Comparison of ENCODE assay signal across 8 cellular contexts in the genomic region with DNA sequence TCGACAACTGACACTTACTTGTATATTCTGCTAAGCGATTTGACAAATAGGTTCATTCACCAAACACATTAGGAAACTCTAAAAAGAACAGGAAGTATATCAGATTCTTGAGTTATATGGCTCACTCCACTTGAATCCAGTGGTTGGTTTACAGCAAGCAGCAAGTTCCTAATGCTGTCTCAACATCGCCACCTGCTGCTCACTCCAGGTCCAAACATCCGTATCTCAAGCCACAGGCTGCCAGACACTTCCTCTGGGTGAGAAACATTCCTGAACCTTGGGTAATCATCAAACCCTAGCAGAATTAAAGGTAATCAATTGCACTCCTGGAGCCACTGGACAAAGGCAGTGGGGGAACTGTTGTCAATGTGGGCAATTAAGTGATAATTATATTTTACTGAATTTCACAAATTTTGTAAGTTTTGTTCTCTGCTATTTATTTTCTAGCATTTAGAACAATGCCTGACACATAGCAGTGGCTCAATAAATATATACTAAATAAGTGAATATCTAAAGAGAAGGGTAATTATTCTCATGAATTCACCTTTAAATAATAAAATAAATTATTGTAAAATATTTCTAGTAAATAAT.
A peak's percentile ranks its signal among the peaks of the same experiment; 100 is the strongest.
DNase-seq lines count a peak whose midpoint lies in the region; ATAC-seq, FAIRE-seq and TF ChIP-seq lines count a peak whose summit lies in the region.

No MANE protein-coding gene starts in this region.

- H3K4me3 ChIP-seq in OCI-LY7 (ENCODE audit: low read depth, low read length, poor library complexity, severe bottlenecking) (no peak overlapping the region), esophagus squamous epithelium (no peak overlapping the region)

- no peaks in the 10 kb centered on the region for H3K9me3 ChIP-seq in OCI-LY7 (ENCODE audit: low read length)
- no peaks in the 10 kb centered on the region for H3K9me3 ChIP-seq in esophagus squamous epithelium

- no peak overlapping the region for H3K27ac Mint-ChIP-seq in natural killer cell treated with Interleukin-12 subunit alpha and Interleukin-12 subunit beta and Interleukin-15 and Interleukin-18, amount 100 ng/mL, for 72 hours

- H3K9me2 ChIP-seq in OCI-LY7 (ENCODE audit: insufficient read depth, low read length), result no peaks in the 10 kb centered on the region

- H3K4me1 ChIP-seq in OCI-LY7 (ENCODE audit: insufficient read depth, low read length, poor library complexity, severe bottlenecking) (no peaks in the 10 kb centered on the region), esophagus squamous epithelium (no peaks in the 10 kb centered on the region)

- peak; percentile 91 for ATAC-seq in GM21390 (IDR thresholded peaks at IDR 0.05; ENCODE audit: unreplicated experiment)
- ATAC-seq in natural killer cell treated with Interleukin-12 subunit alpha and Interleukin-12 subunit beta and Interleukin-15 and Interleukin-18, amount 100 ng/mL, for 72 hours, result peak in 1 of 2 donors; percentile 80

- no peak overlapping the region for H3K4me3 Mint-ChIP-seq in natural killer cell treated with Interleukin-12 subunit alpha and Interleukin-12 subunit beta and Interleukin-15 and Interleukin-18, amount 100 ng/mL, for 72 hours

- no peaks in the 10 kb centered on the region for H3K27me3 Mint-ChIP-seq in natural killer cell treated with Interleukin-12 subunit alpha and Interleukin-12 subunit beta and Interleukin-15 and Interleukin-18, amount 100 ng/mL, for 72 hours

- no peaks in the 10 kb centered on the region for H3K79me2 ChIP-seq in OCI-LY7 (ENCODE audit: insufficient read depth, low read depth, low read length)

- H2AFZ ChIP-seq in OCI-LY7 (ENCODE audit: low read length), result no peak overlapping the region

- BruUV-seq in OCI-LY7 (replicated peaks; lab: Mats Ljungman, UMichigan), result no TSS peak

- H3K27ac ChIP-seq in OCI-LY7 (ENCODE audit: low read depth, low read length, poor library complexity, severe bottlenecking) (no peak overlapping the region), esophagus squamous epithelium (no peak overlapping the region)

- no peaks in the 10 kb centered on the region for H3K36me3 Mint-ChIP-seq in natural killer cell treated with Interleukin-12 subunit alpha and Interleukin-12 subunit beta and Interleukin-15 and Interleukin-18, amount 100 ng/mL, for 72 hours

- peak; percentile 93 for FAIRE-seq in D721Med (lab: Jason Lieb, UNC)

- no peaks in the 10 kb centered on the region for H4K20me1 ChIP-seq in OCI-LY7 (ENCODE audit: insufficient read depth, low read length)

- CTCF ChIA-PET in OCI-LY7 (lab: Charles Lee; ENCODE audit: unreplicated experiment), result no interaction called here

- DNase-seq in D721Med (ENCODE audit: insufficient read length, low spot score) (no peak), HT-29 (ENCODE audit: low spot score) (peak; percentile 85), OCI-LY7 (ENCODE audit: low spot score) (peak; percentile 69), activated T-cell treated with anti-CD3 and anti-CD28 coated beads for 24 hours (ENCODE audit: low read depth) (peak; percentile 54), esophagus squamous epithelium (lab: John Stamatoyannopoulos, UW) (peak; percentile 0)
- DNase-seq in natural killer cell treated with Interleukin-12 subunit alpha and Interleukin-12 subunit beta and Interleukin-15 and Interleukin-18, amount 100 ng/mL, for 72 hours (ENCODE audit: low spot score), result peak; percentile 74
- peak; percentile 34 to 66 (median 49) for DNase-seq in stimulated activated naive CD4-positive, alpha-beta T cell (lab: John Stamatoyannopoulos, UW)

- 32 to 37% methylated on average over 4 of the region's 4 CpGs for WGBS in esophagus squamous epithelium, 2 donors

- TF ChIP-seq CTCF in D721Med (IDR thresholded peaks at IDR 0.05; ENCODE audit: insufficient read depth, missing control alignments), result peak; percentile 91
- peak; percentile 94 for TF ChIP-seq CTCF in OCI-LY7 (conservative IDR thresholded peaks at IDR 0.05; ENCODE audit: low read length)
- peak; percentile 55 to 71 (median 65) for TF ChIP-seq CTCF in esophagus squamous epithelium (IDR thresholded peaks at IDR 0.05)

- no peak for TF ChIP-seq POLR2A in esophagus squamous epithelium (IDR thresholded peaks at IDR 0.05)

- no peak overlapping the region for H3K4me2 ChIP-seq in OCI-LY7 (ENCODE audit: low read length)

- H3K9me3 Mint-ChIP-seq in natural killer cell treated with Interleukin-12 subunit alpha and Interleukin-12 subunit beta and Interleukin-15 and Interleukin-18, amount 100 ng/mL, for 72 hours, result no peaks in the 10 kb centered on the region

- H3K4me1 Mint-ChIP-seq in natural killer cell treated with Interleukin-12 subunit alpha and Interleukin-12 subunit beta and Interleukin-15 and Interleukin-18, amount 100 ng/mL, for 72 hours (ENCODE audit: low read depth in 2 of 2), result peaks cover 0 to 5% of the 10 kb centered on the region in 2 donors

- no peaks in the 10 kb centered on the region for H3K36me3 ChIP-seq in OCI-LY7 (ENCODE audit: insufficient read depth, low read length)
- H3K36me3 ChIP-seq in esophagus squamous epithelium, result no peaks in the 10 kb centered on the region

- intact Hi-C loops in OCI-LY7 (cut with micrococcal nuclease; ENCODE audit: unreplicated experiment) (loop anchor here (2.0 to 5.0 kb wide), 2 partner anchors 118 to 152 kb away; no protein-coding TSS in a partner anchor), esophagus squamous epithelium (cut with DNase I) (loop anchor here (5.0 kb wide), 1 partner anchor 117 kb away; no protein-coding TSS in a partner anchor)

- POLR2A ChIA-PET in OCI-LY7 (lab: Charles Lee), result no interaction called here

- H3K27me3 ChIP-seq in esophagus squamous epithelium, result peaks cover 0 to 3% (median 0%) of the 10 kb centered on the region in 4 donors
